In genomic region chr12:34386016-34386415, GRCh38 we compare ENCODE assay signal across 28 cellular contexts.
"Had no signal": no experiment of that assay in that cellular context is flagged by ENCODE, and none has a peak within 500 bp of the region (broad histone marks: within the 10 kb centered on the region; RNA-seq: fewer than 3 reads in every experiment).

No MANE protein-coding gene starts in this region.

- H3K27me3 Mint-ChIP-seq: stimulated activated naive B cell treated with anti-CD40 and anti-IgM and Interleukin-4, amounts not matched to agents 10 μg/mL and 1 μg/mL and 100 μg/mL, for 72 hours; stimulated activated naive CD8-positive, alpha-beta T cell treated with anti-CD3 and anti-CD28 coated beads, Interleukin-15, Interleukin-2, amounts not matched to agents 100 ng/mL and 50 ng/mL, for 24 hours; type B pancreatic cell had no signal

- H3K4me1 Mint-ChIP-seq: stimulated activated effector memory CD8-positive, alpha-beta T cell treated with anti-CD3 and anti-CD28 coated beads, Interleukin-12 subunit alpha, Interleukin-12 subunit beta, amount 100 ng/mL, for 72 hours; stimulated activated memory B cell treated with anti-CD40 and anti-IgM and Interleukin-4, amounts not matched to agents 10 μg/mL and 1 μg/mL and 100 μg/mL, for 72 hours; stimulated activated naive B cell treated with anti-CD40 and anti-IgM and Interleukin-4, amounts not matched to agents 10 μg/mL and 1 μg/mL and 100 μg/mL, for 72 hours; stimulated activated naive CD8-positive, alpha-beta T cell treated with anti-CD3 and anti-CD28 coated beads, Interleukin-15, amount 100 ng/mL, for 72 hours had no signal

- H3K4me3 ChIP-seq: stomach, suprapubic skin, testis, thoracic aorta, thyroid gland, tibial artery, tibial nerve, transverse colon, upper lobe of left lung, upper lobe of right lung, uterus, vagina had no signal

- H3K4me3 Mint-ChIP-seq: stimulated activated effector memory CD8-positive, alpha-beta T cell treated with anti-CD3 and anti-CD28 coated beads, Interleukin-12 subunit alpha, Interleukin-12 subunit beta, amount 100 ng/mL, for 72 hours; stimulated activated memory B cell treated with anti-CD40 and anti-IgM and Interleukin-4, amounts not matched to agents 10 μg/mL and 1 μg/mL and 100 μg/mL, for 72 hours; stimulated activated naive B cell treated with anti-CD40 and anti-IgM and Interleukin-4, amounts not matched to agents 10 μg/mL and 1 μg/mL and 100 μg/mL, for 72 hours; stimulated activated naive CD8-positive, alpha-beta T cell treated with anti-CD3 and anti-CD28 coated beads, Interleukin-15, amount 100 ng/mL, for 72 hours; stimulated activated naive CD8-positive, alpha-beta T cell treated with anti-CD3 and anti-CD28 coated beads, Interleukin-15, Interleukin-2, amounts not matched to agents 100 ng/mL and 50 ng/mL, for 24 hours; type B pancreatic cell had no signal

- H3K27me3 ChIP-seq: testis, thyroid gland, tibial nerve, transverse colon, upper lobe of right lung, uterus, vagina had no signal

- DNase-seq: stimulated activated CD4-positive, alpha-beta T cell treated with anti-CD3 and anti-CD28 coated beads, Interleukin-2, amount 100 ng/mL, for 48 hours; stimulated activated CD4-positive, alpha-beta T cell treated with anti-CD3 and anti-CD28 coated beads, Interleukin-4, amount 100 ng/mL, for 1 hour; stimulated activated CD4-positive, alpha-beta T cell treated with anti-CD3 and anti-CD28 coated beads, Interleukin-4, amount 100 ng/mL, for 24 hours; stimulated activated CD4-positive, alpha-beta T cell treated with anti-CD3 and anti-CD28 coated beads, Interleukin-4, amount 100 ng/mL, for 4 hours; stimulated activated CD8-positive, alpha-beta memory T cell treated with anti-CD3 and anti-CD28 coated beads, Interleukin-4, amount 100 ng/mL, for 48 hours; stimulated activated naive B cell treated with anti-CD40 and anti-IgM and Interleukin-4, amounts not matched to agents 10 μg/mL and 1 μg/mL and 100 μg/mL, for 72 hours; stimulated activated naive CD4-positive, alpha-beta T cell; stimulated activated naive CD4-positive, alpha-beta T cell treated with Interleukin-2 at 50 U/mL for 16 hours; stimulated activated naive CD8-positive, alpha-beta T cell treated with anti-CD3 and anti-CD28 coated beads, Interleukin-15, amount 100 ng/mL, for 72 hours; stimulated activated naive CD8-positive, alpha-beta T cell treated with anti-CD3 and anti-CD28 coated beads, Interleukin-15, Interleukin-2, amounts not matched to agents 100 U/mL and 50 U/mL, for 24 hours; stomach; substantia nigra; testis; thyroid gland; tibial artery; transverse colon; upper lobe of right lung; uterus had no signal

- H3K9me3 ChIP-seq: testis, thoracic aorta, thyroid gland, upper lobe of right lung, uterus had no signal

- H3K36me3 Mint-ChIP-seq: stimulated activated effector memory CD8-positive, alpha-beta T cell treated with anti-CD3 and anti-CD28 coated beads, Interleukin-12 subunit alpha, Interleukin-12 subunit beta, amount 100 ng/mL, for 72 hours; stimulated activated memory B cell treated with anti-CD40 and anti-IgM and Interleukin-4, amounts not matched to agents 10 μg/mL and 1 μg/mL and 100 μg/mL, for 72 hours; type B pancreatic cell had no signal

- H3K4me1 ChIP-seq: stomach, suprapubic skin, testis, thyroid gland, tibial artery, tibial nerve, transverse colon, upper lobe of left lung, upper lobe of right lung, uterus, vagina had no signal

- H3K27ac ChIP-seq: stomach, suprapubic skin, testis, thoracic aorta, thyroid gland, tibial artery, tibial nerve, transverse colon, upper lobe of left lung, upper lobe of right lung, uterus, vagina had no signal

- H3K36me3 ChIP-seq: stomach, suprapubic skin, thoracic aorta, thyroid gland, tibial artery, tibial nerve, transverse colon, upper lobe of left lung, upper lobe of right lung, uterus, vagina had no signal

- H3K9me3 Mint-ChIP-seq: type B pancreatic cell had no signal

- H3K27ac Mint-ChIP-seq: stimulated activated effector memory CD8-positive, alpha-beta T cell treated with anti-CD3 and anti-CD28 coated beads, Interleukin-12 subunit alpha, Interleukin-12 subunit beta, amount 100 ng/mL, for 72 hours; stimulated activated memory B cell treated with anti-CD40 and anti-IgM and Interleukin-4, amounts not matched to agents 10 μg/mL and 1 μg/mL and 100 μg/mL, for 72 hours; stimulated activated naive B cell treated with anti-CD40 and anti-IgM and Interleukin-4, amounts not matched to agents 10 μg/mL and 1 μg/mL and 100 μg/mL, for 72 hours; stimulated activated naive CD8-positive, alpha-beta T cell treated with anti-CD3 and anti-CD28 coated beads, Interleukin-15, Interleukin-2, amounts not matched to agents 100 ng/mL and 50 ng/mL, for 24 hours; type B pancreatic cell had no signal

- FAIRE-seq: urothelium cell line had no signal

- ATAC-seq: stimulated activated effector memory CD8-positive, alpha-beta T cell treated with anti-CD3 and anti-CD28 coated beads, Interleukin-12 subunit alpha, Interleukin-12 subunit beta, amount 100 ng/mL, for 72 hours; stimulated activated memory B cell treated with anti-CD40 and anti-IgM and Interleukin-4, amounts not matched to agents 10 μg/mL and 1 μg/mL and 100 μg/mL, for 72 hours; stimulated activated naive B cell treated with anti-CD40 and anti-IgM and Interleukin-4, amounts not matched to agents 10 μg/mL and 1 μg/mL and 100 μg/mL, for 72 hours; stimulated activated naive CD8-positive, alpha-beta T cell treated with anti-CD3 and anti-CD28 coated beads, Interleukin-15, amount 100 ng/mL, for 72 hours; stimulated activated naive CD8-positive, alpha-beta T cell treated with anti-CD3 and anti-CD28 coated beads, Interleukin-15, Interleukin-2, amounts not matched to agents 100 U/mL and 50 U/mL, for 24 hours; upper lobe of right lung had no signal
